21 cellular contexts compared by ENCODE assay signal in genomic region chr6:162200036-162200435, GRCh38.
A peak's percentile ranks its signal among the peaks of the same experiment; 100 is the strongest.
DNase-seq lines count a peak whose midpoint lies in the region; FAIRE-seq and TF ChIP-seq lines count a peak whose summit lies in the region.
"Had no signal": no experiment of that assay in that cellular context is flagged by ENCODE, and none has a peak within 500 bp of the region (broad histone marks: within the 10 kb centered on the region; RNA-seq: fewer than 3 reads in every experiment).

No MANE protein-coding gene starts in this region.

- H2AK5ac ChIP-seq in H1 (ENCODE audit: low read depth, low read length), result no peak overlapping the region

- no peaks in the 10 kb centered on the region for H3K79me1 ChIP-seq in H1 (ENCODE audit: low read depth, low read length)

- H3K56ac ChIP-seq in H1 (replicated peaks; ENCODE audit: insufficient read length, low read depth, low read length), result no peak overlapping the region

- TF ChIP-seq RAD21 in H1 (IDR thresholded peaks at IDR 0.05 in 1 of 2, conservative IDR thresholded peaks at IDR 0.05 in 1 of 2; ENCODE audit: low read depth in 2 of 2, low read length in 2 of 2), result no peak

- 0 out of 2 replicates have a peak overlapping the region, but pooled peaks have one; percentile 2 for H3K4me2 ChIP-seq in BLaER1
- H3K4me2 ChIP-seq in H1 (ENCODE audit: insufficient read depth in 1 of 2, low read depth in 2 of 2, low read length in 2 of 2), result no peak overlapping the region
- H3K4me2 ChIP-seq: PC-9 had no signal

- POLR2A ChIA-PET in H1 (lab: Charles Lee; ENCODE audit: partially characterized antibody) (no interaction called here), Caco-2 (lab: Charles Lee) (no interaction called here)

- H3K23ac ChIP-seq in H1 (ENCODE audit: insufficient read length), result no peak overlapping the region

- H4K20me1 ChIP-seq in BLaER1, result no peaks in the 10 kb centered on the region
- no peaks in the 10 kb centered on the region for H4K20me1 ChIP-seq in H1 (replicated peaks in 1 of 2; ENCODE audit: control insufficient read depth in 1 of 2, insufficient read depth in 2 of 2, low read length in 2 of 2)

- CTCF ChIA-PET in H1 (lab: Charles Lee; ENCODE audit: partially characterized antibody) (interaction anchor here (1.0 to 1.7 kb wide), 8 partner anchors 12 to 452 kb away, joined by 3 to 6 read pairs (median 3); no protein-coding TSS in a partner anchor), Caco-2 (lab: Charles Lee) (no interaction called here)

- H3K4ac ChIP-seq in H1 (replicated peaks; ENCODE audit: insufficient read length, low read depth, low read length), result no peak overlapping the region

- H3K9me3 ChIP-seq in BLaER1 (no peaks in the 10 kb centered on the region), H1 (ENCODE audit: insufficient read depth in 2 of 2, low read depth in 1 of 2, low read length in 1 of 2) (no peaks in the 10 kb centered on the region), Caco-2 (no peaks in the 10 kb centered on the region)
- H3K9me3 ChIP-seq: SJSA1 had no signal

- no peak overlapping the region for H4K5ac ChIP-seq in H1 (ENCODE audit: insufficient read length, low read depth, low read length)

- no peak overlapping the region for H2BK120ac ChIP-seq in H1 (replicated peaks; ENCODE audit: low read depth, low read length)

- no peak overlapping the region for H3K4me3 ChIP-seq in BLaER1
- H3K4me3 ChIP-seq in H1 (ENCODE audit: extremely low read depth in 1 of 4, insufficient read depth in 2 of 4, low read depth in 3 of 4, low read length in 4 of 4), result no peak overlapping the region
- H3K4me3 ChIP-seq in Caco-2 (ENCODE audit: low read depth, low read length), result no peak overlapping the region
- H3K4me3 ChIP-seq: PC-9, SJSA1 had no signal

- H3K27me3 Mint-ChIP-seq in Caco-2 (ENCODE audit: insufficient read depth, unreplicated experiment), result peaks cover 7% of the 10 kb centered on the region
- H3K27me3 Mint-ChIP-seq: B cell had no signal

- DNase-seq in H1 (ENCODE audit: low read depth in 1 of 2, low spot score in 2 of 2) (no peak), kidney glomerular epithelial cell (lab: John Stamatoyannopoulos, UW) (peak; percentile 56), renal cortical epithelial cell (ENCODE audit: low read depth) (peak; percentile 80), epidermal melanocyte (ENCODE audit: insufficient read length, low spot score) (no peak), NCI-H146 (lab: John Stamatoyannopoulos, UW) (no peak), Caco-2 (no peak)
- DNase-seq: DMS53, KBM-7, MV-4-11, NCI-H1105 treated with DMSO at 0.1 percent for 48 hours, NCI-H2029 treated with DMSO at 0.1 percent for 48 hours, NCI-H2227 treated with DMSO at 0.1 percent for 48 hours, NCI-H526 treated with DMSO at 0.1 percent for 48 hours, PC-9, Right ventricle myocardium superior, RPMI8226 had no signal

- H3K9me3 Mint-ChIP-seq in Caco-2 (ENCODE audit: unreplicated experiment), result no peaks in the 10 kb centered on the region

- H2BK12ac ChIP-seq in H1 (ENCODE audit: low read depth, low read length), result no peak overlapping the region

- no peak for TF ChIP-seq POLR2A in H1 (IDR thresholded peaks at IDR 0.05; ENCODE audit: control extremely low read depth in 1 of 2, low read depth in 2 of 2, low read length in 2 of 2)

- 0 out of 2 replicates have a peak overlapping the region, but pooled peaks have one; percentile 21 for H2BK15ac ChIP-seq in H1 (ENCODE audit: low read length)

- no peak for TF ChIP-seq EP300 in H1 (IDR thresholded peaks at IDR 0.05; ENCODE audit: borderline replicate concordance in 1 of 2, low read depth in 2 of 2, low read length in 2 of 2)

- WGBS in H1 (ENCODE audit: extremely low coverage in 1 of 2, insufficient coverage in 1 of 2, insufficient read length in 1 of 2, insufficient replicate concordance in 2 of 2, low coverage in 1 of 2, low lambda C conversion rate in 2 of 2, missing lambda C conversion rate in 1 of 2), 2 experiments, result 95% methylated on average over 9 of the region's 9 CpGs; no CpG with 5 or more reads in 1 of the 2 experiments

- H2AFZ ChIP-seq in H1 (ENCODE audit: low read length), result no peak overlapping the region
- H2AFZ ChIP-seq: PC-9 had no signal

- no peak overlapping the region for H2BK5ac ChIP-seq in H1 (ENCODE audit: low read depth, low read length)

- no peak overlapping the region for H2BK20ac ChIP-seq in H1 (ENCODE audit: low read length)

- H4K91ac ChIP-seq in H1 (replicated peaks; ENCODE audit: insufficient read length, low read length), result no peak overlapping the region

- H3K4me1 ChIP-seq in BLaER1 (peaks cover 14% of the 10 kb centered on the region), H1 (replicated peaks in 1 of 4; ENCODE audit: control insufficient read depth in 3 of 4, insufficient read depth in 4 of 4, low read length in 3 of 4) (no peaks in the 10 kb centered on the region), Caco-2 (no peaks in the 10 kb centered on the region)
- H3K4me1 ChIP-seq: SJSA1 had no signal

- TF ChIP-seq CTCF in H1 (IDR thresholded peaks at IDR 0.05; ENCODE audit: control extremely low read depth in 1 of 3, insufficient read depth in 1 of 3, low read depth in 1 of 3, low read length in 3 of 3) (no peak), Caco-2 (IDR thresholded peaks at IDR 0.05; ENCODE audit: insufficient read depth in 1 of 2, low read depth in 1 of 2, low read length in 1 of 2, severe bottlenecking in 1 of 2, unreplicated experiment in 1 of 2) (no peak)

- no peak overlapping the region for H3K14ac ChIP-seq in H1 (ENCODE audit: insufficient read length)

- H3K27ac Mint-ChIP-seq in Caco-2 (ENCODE audit: unreplicated experiment), result no peak overlapping the region
- H3K27ac Mint-ChIP-seq: B cell had no signal

- H4K8ac ChIP-seq in H1 (ENCODE audit: extremely low read depth, insufficient read depth, low read length), result no peak overlapping the region

- H3K4me1 Mint-ChIP-seq in Caco-2 (ENCODE audit: low read depth, unreplicated experiment), result no peaks in the 10 kb centered on the region
- H3K4me1 Mint-ChIP-seq: B cell had no signal

- no peak overlapping the region for H3K9ac ChIP-seq in BLaER1
- H3K9ac ChIP-seq in H1 (replicated peaks in 1 of 4; ENCODE audit: extremely low read depth in 1 of 4, low read depth in 3 of 4, low read length in 3 of 4), result no peak overlapping the region

- H3K27me3 ChIP-seq in BLaER1 (no peaks in the 10 kb centered on the region), H1 (replicated peaks in 1 of 4; ENCODE audit: control insufficient read depth in 3 of 4, extremely low read depth in 1 of 4, insufficient read depth in 3 of 4, low read length in 3 of 4) (no peaks in the 10 kb centered on the region), Caco-2 (replicated peaks; ENCODE audit: control insufficient read depth, insufficient read depth, low read length) (no peaks in the 10 kb centered on the region)
- H3K27me3 ChIP-seq: SJSA1 had no signal

- no peak overlapping the region for H3K27ac ChIP-seq in BLaER1
- no peak overlapping the region for H3K27ac ChIP-seq in H1 (ENCODE audit: low read depth, low read length)
- H3K27ac ChIP-seq: 22Rv1, PC-9, SJSA1 had no signal

- BruUV-seq in Caco-2 (replicated peaks; lab: Mats Ljungman, UMichigan), result no TSS peak

- no peaks in the 10 kb centered on the region for H3K36me3 ChIP-seq in BLaER1
- no peaks in the 10 kb centered on the region for H3K36me3 ChIP-seq in H1 (ENCODE audit: control insufficient read depth in 2 of 4, insufficient read depth in 4 of 4, low read length in 3 of 4)
- H3K36me3 ChIP-seq in Caco-2 (ENCODE audit: control insufficient read depth, insufficient read depth, low read length), result no peaks in the 10 kb centered on the region
- H3K36me3 ChIP-seq: SJSA1 had no signal

- no peaks in the 10 kb centered on the region for H3K79me2 ChIP-seq in H1 (ENCODE audit: control insufficient read depth in 1 of 2, insufficient read depth in 2 of 2, low read length in 2 of 2)

- H3K36me3 Mint-ChIP-seq in Caco-2 (ENCODE audit: insufficient read depth, unreplicated experiment), result no peaks in the 10 kb centered on the region

- FAIRE-seq in H1 (lab: Jason Lieb, UNC), result no peak
- FAIRE-seq: H54 had no signal

- H3K4me3 Mint-ChIP-seq in Caco-2 (ENCODE audit: unreplicated experiment), result no peak overlapping the region
- H3K4me3 Mint-ChIP-seq: B cell had no signal

- intact Hi-C loops in Caco-2 (cut with micrococcal nuclease; ENCODE audit: unreplicated experiment), result no loop called here

- H3K23me2 ChIP-seq in H1 (ENCODE audit: low read depth, low read length), result no peaks in the 10 kb centered on the region

- no peak overlapping the region for H3K18ac ChIP-seq in H1 (ENCODE audit: extremely low read depth, low read length)

TF ChIP-seq in H1, 55 proteins besides CTCF, POLR2A, EP300 and RAD21:
- no peak for TF ChIP-seq BRCA1 (IDR thresholded peaks at IDR 0.05; ENCODE audit: low read depth, low read length)
- no peak for TF ChIP-seq CEBPB (IDR thresholded peaks at IDR 0.05; ENCODE audit: low read depth, low read length)
- TF ChIP-seq CREB1 (IDR thresholded peaks at IDR 0.05), result no peak
- TF ChIP-seq SP1 (IDR thresholded peaks at IDR 0.05; ENCODE audit: low read depth, low read length), result no peak
- TF ChIP-seq CBX8 (IDR thresholded peaks at IDR 0.05; ENCODE audit: borderline replicate concordance, low read depth, low read length), result no peak
- no peak for TF ChIP-seq RFX5 (IDR thresholded peaks at IDR 0.05; ENCODE audit: borderline replicate concordance, low read depth, low read length)
- no peak for TF ChIP-seq TBP (IDR thresholded peaks at IDR 0.05; ENCODE audit: low read depth, low read length)
- no peak for TF ChIP-seq TEAD4 (IDR thresholded peaks at IDR 0.05; ENCODE audit: low read depth, low read length)
- TF ChIP-seq CBX5 (IDR thresholded peaks at IDR 0.05; ENCODE audit: low read depth, low read length), result no peak
- no peak for TF ChIP-seq CTBP2 (IDR thresholded peaks at IDR 0.05; ENCODE audit: borderline replicate concordance, insufficient read depth, insufficient read length, low read length)
- no peak for TF ChIP-seq KDM5A (IDR thresholded peaks at IDR 0.05; ENCODE audit: low read length)
- no peak for TF ChIP-seq SUZ12 (IDR thresholded peaks at IDR 0.05; ENCODE audit: low read length)
- TF ChIP-seq RBBP5 (IDR thresholded peaks at IDR 0.05; ENCODE audit: borderline replicate concordance, low read depth, low read length), result no peak
- TF ChIP-seq, protein P1, sequence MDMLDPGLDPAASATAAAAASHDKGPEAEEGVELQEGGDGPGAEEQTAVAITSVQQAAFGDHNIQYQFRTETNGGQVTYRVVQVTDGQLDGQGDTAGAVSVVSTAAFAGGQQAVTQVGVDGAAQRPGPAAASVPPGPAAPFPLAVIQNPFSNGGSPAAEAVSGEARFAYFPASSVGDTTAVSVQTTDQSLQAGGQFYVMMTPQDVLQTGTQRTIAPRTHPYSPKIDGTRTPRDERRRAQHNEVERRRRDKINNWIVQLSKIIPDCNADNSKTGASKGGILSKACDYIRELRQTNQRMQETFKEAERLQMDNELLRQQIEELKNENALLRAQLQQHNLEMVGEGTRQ (IDR thresholded peaks at IDR 0.05; ENCODE audit: low read length), result no peak
- TF ChIP-seq NRF1 (IDR thresholded peaks at IDR 0.05; ENCODE audit: low read depth, low read length), result no peak
- TF ChIP-seq NANOG (IDR thresholded peaks at IDR 0.05; ENCODE audit: insufficient read depth, low read depth, low read length, poor library complexity, severe bottlenecking), result no peak
- no peak for TF ChIP-seq FOSL1 (IDR thresholded peaks at IDR 0.05; ENCODE audit: insufficient read depth, low read depth, low read length)
TF ChIP-seq in H1: peak in this region for 0.

Comparison
In these comparisons a context has a peak if more than half of its experiments do, and no peak if none do; other contexts are left out.
1. DNase-seq: peak in kidney glomerular epithelial cell (single experiment) and renal cortical epithelial cell (single experiment); none in H1 (0 of 2), epidermal melanocyte (single experiment), NCI-H146 (single experiment) and Caco-2 (0 of 2).